In genomic region chr2:85577386-85578242, GRCh38 we compare ENCODE assay signal across 8 cellular contexts. TPM values are rescaled to one million over a fixed set of nuclear protein-coding genes. Genes with fewer than 3 reads are reported as not detected.
DNase-seq lines count a peak whose midpoint lies in the region; ATAC-seq and TF ChIP-seq lines count a peak whose summit lies in the region.

Gene VAMP8, plus strand, starts transcription at chr2:85577586. Its CDS starts 61 bp downstream, at chr2:85577647.

- H3K36me3 ChIP-seq in fibroblast of lung (ENCODE audit: control insufficient read depth, insufficient read depth, low read length) (no peaks in the 10 kb centered on the region), upper lobe of right lung (peaks cover 20% of the 10 kb centered on the region)

- ATAC-seq in GM21723 (IDR thresholded peaks at IDR 0.05; ENCODE audit: unreplicated experiment) (peak; percentile 67), omental fat pad (ENCODE audit: low FRiP score) (peak; percentile 49), upper lobe of right lung (peak; percentile 87)

- H3K79me2 ChIP-seq in fibroblast of lung (ENCODE audit: control insufficient read depth, insufficient read depth, low read length): no peaks in the 10 kb centered on the region

- no peaks in the 10 kb centered on the region for H3K27me3 ChIP-seq in fibroblast of lung (ENCODE audit: control insufficient read depth, insufficient read depth, low read length)
- no peaks in the 10 kb centered on the region for H3K27me3 ChIP-seq in upper lobe of right lung

- no peak for TF ChIP-seq CTCF in fibroblast of lung (conservative IDR thresholded peaks at IDR 0.05 in 1 of 2, IDR thresholded peaks at IDR 0.05 in 1 of 2; ENCODE audit: low read depth in 1 of 2, low read length in 2 of 2)
- TF ChIP-seq CTCF in omental fat pad (IDR thresholded peaks at IDR 0.05): no peak
- TF ChIP-seq CTCF in upper lobe of right lung (IDR thresholded peaks at IDR 0.05): no peak

- H3K4me1 ChIP-seq in fibroblast of lung (ENCODE audit: control insufficient read depth, extremely low read depth, insufficient read depth, low read length) (peaks cover 20% of the 10 kb centered on the region), upper lobe of right lung (peaks cover 47% of the 10 kb centered on the region)

- intact Hi-C loops in upper lobe of right lung (cut with DNase I): no loop called here

- peak; percentile 31 for DNase-seq in Daoy (ENCODE audit: low read depth)
- DNase-seq in NCI-H226: peak; percentile 47
- DNase-seq in activated CD8-positive, alpha-beta memory T cell treated with anti-CD3 and anti-CD28 coated beads, Interleukin-2, amount 50 U/mL, for 4 hours: peak; percentile 62
- DNase-seq in fibroblast of lung (ENCODE audit: low read depth in 2 of 2): no peak
- no peak for DNase-seq in omental fat pad (ENCODE audit: low spot score)
- DNase-seq in upper lobe of right lung: peak; percentile 92
- no peak for DNase-seq in superior temporal gyrus (ENCODE audit: extremely low spot score)

- H3K27ac ChIP-seq in fibroblast of lung (ENCODE audit: insufficient read depth, low read length) (peak within 1 kb of the TSS; percentile 71), upper lobe of right lung (peak within 1 kb of the TSS; percentile 94)

- H3K9ac ChIP-seq in fibroblast of lung (ENCODE audit: insufficient read depth, low read length): peak within 1 kb of the TSS; percentile 21

- H3K4me3 ChIP-seq in fibroblast of lung (replicated peaks in 1 of 4; ENCODE audit: control extremely low read depth in 1 of 4, insufficient read depth in 1 of 4, low read depth in 3 of 4, low read length in 4 of 4): peak within 1 kb of the TSS in 1 of 4 experiments; percentile 27
- peak within 1 kb of the TSS; percentile 69 for H3K4me3 ChIP-seq in upper lobe of right lung

- peak within 1 kb of the TSS; percentile 61 for H3K4me2 ChIP-seq in fibroblast of lung (ENCODE audit: extremely low read depth, insufficient read depth, low read length)

- H4K20me1 ChIP-seq in fibroblast of lung (ENCODE audit: control insufficient read depth, extremely low read depth, insufficient read depth, low read length): no peaks in the 10 kb centered on the region

- peak within 1 kb of the TSS; percentile 76 for H2AFZ ChIP-seq in fibroblast of lung (ENCODE audit: low read length)

- no peaks in the 10 kb centered on the region for H3K9me3 ChIP-seq in fibroblast of lung (ENCODE audit: control insufficient read depth, insufficient read depth, low read depth, low read length)
- no peaks in the 10 kb centered on the region for H3K9me3 ChIP-seq in upper lobe of right lung

RNA-seq across cellular contexts. Expression of gene VAMP8, which starts in this region (rescaled TPM):
- 6.0 and 9.8 TPM in 2 replicates for total RNA-seq in Daoy (2014; rRNA removed; shearing (Covaris generic))
- 2.1 and 2.3 TPM in 2 replicates for total RNA-seq in fibroblast of lung
- polyA plus RNA-seq in fibroblast of lung: 17.7 and 80.6 TPM in 2 replicates
- 12.9 and 70.6 TPM in 2 replicates for polyA plus RNA-seq in fibroblast of lung (2012)
- 3.4 and 24.0 TPM in 2 replicates for polyA minus RNA-seq in fibroblast of lung (ENCODE audit: low replicate concordance)
- 10 to 100 TPM; 23.3 to 48.7 (median 46.1) TPM for total RNA-seq in omental fat pad
- 235 TPM for total RNA-seq in upper lobe of right lung

Comparison
In these comparisons a context has a peak if more than half of its experiments do, and no peak if none do; other contexts are left out.
1. DNase-seq: peak in Daoy (single experiment), NCI-H226 (single experiment), activated CD8-positive, alpha-beta memory T cell treated with anti-CD3 and anti-CD28 coated beads, Interleukin-2, amount 50 U/mL, for 4 hours (single experiment) and upper lobe of right lung (single experiment); none in fibroblast of lung (0 of 2), omental fat pad (single experiment) and superior temporal gyrus (single experiment).
2. Peak in every context shown above with its lines, with median percentiles within 50 percentile points of each other: ATAC-seq.